ENCODE assay signal across 1 cellular context in the genomic region with DNA sequence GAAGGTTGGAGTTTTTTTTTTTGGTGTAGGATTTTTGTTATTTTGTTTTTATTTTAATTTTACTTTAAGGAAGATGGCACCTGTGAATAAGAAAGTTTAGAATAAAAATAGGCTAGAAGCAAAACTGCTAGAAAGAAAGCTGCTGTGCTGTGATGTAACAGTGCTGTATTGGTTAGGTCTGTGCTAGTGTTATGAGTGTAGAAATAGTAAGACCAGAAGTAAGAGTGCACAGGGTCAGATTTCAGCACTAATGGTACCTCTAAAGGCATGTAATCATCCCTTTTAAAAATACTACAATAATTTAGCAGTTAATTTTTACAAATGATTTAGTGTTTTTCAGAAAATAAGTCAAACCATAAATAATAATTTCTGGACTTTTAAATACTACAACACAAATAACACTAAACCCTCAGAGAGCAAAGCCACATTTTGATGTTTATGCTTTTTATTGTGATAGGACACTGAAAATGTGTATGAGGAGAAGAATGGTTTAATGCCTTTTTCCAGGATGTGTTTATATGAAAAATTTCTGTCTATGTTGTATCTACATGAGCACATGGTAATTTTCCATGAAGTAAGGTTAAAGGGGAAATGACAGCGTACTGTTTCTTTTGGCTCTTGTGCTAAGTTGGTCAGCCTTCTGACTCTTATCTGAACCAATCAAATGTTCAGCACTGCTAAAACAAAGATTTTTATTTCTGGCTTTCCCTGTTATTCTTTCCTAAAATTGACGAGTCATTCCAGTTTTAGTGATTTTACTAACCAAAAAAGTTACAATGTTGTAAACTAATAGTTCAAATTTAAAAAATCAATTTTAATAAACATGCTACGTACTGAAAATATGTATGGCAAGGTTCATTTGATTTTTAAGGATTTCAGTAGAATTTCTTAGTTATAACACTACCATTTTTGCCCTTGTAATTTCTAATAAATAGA.
A peak's percentile ranks its signal among the peaks of the same experiment; 100 is the strongest.
TF ChIP-seq lines count a peak whose summit lies in the region.

No MANE protein-coding gene starts in this region.

TF ChIP-seq in K562, 482 proteins besides CTCF, POLR2A, EP300 and RAD21 (continued from another document and continues in another):
- TF ChIP-seq MGA (IDR thresholded peaks at IDR 0.05) (peak; percentile 50; the same call in 1 of the 2 replicates), CBFA2T3 (IDR thresholded peaks at IDR 0.05) (peak; percentile 58), MNT (conservative IDR thresholded peaks at IDR 0.05) (peak; percentile 38 to 57; a peak in 2 of 4 replicates), XRCC5 (IDR thresholded peaks at IDR 0.05; ENCODE audit: low read depth, low read length) (no peak), PYGO2 (tag; IDR thresholded peaks at IDR 0.05) (no peak), USF2 (CRISPR knock-in tag; IDR thresholded peaks at IDR 0.05) (no peak), TBP (optimal IDR thresholded peaks at IDR 0.05; ENCODE audit: low read depth, low read length) (no peak), SOX6 (IDR thresholded peaks at IDR 0.05) (no peak), CHD4 (IDR thresholded peaks at IDR 0.05; ENCODE audit: insufficient read depth, insufficient replicate concordance, low read depth, low read length, poor library complexity, severe bottlenecking) (no peak), NFE2 (IDR thresholded peaks at IDR 0.05; ENCODE audit: low read depth) (peak; percentile 49; the same call in 1 of the 2 replicates), SIN3B (IDR thresholded peaks at IDR 0.05; ENCODE audit: low read depth) (no peak), TAF1 (IDR thresholded peaks at IDR 0.05; ENCODE audit: control insufficient read depth, extremely low read depth, insufficient read depth, low read length, severe bottlenecking) (no peak), UBTF (IDR thresholded peaks at IDR 0.05; ENCODE audit: borderline replicate concordance in 1 of 2, low read depth in 2 of 2, low read length in 2 of 2) (no peak), TEAD4 (IDR thresholded peaks at IDR 0.05; ENCODE audit: low read length) (peak; percentile 27; the same call in 1 of the 2 replicates), TEAD4 (CRISPR knock-in tag; IDR thresholded peaks at IDR 0.05; ENCODE audit: borderline replicate concordance) (no peak), ZNF717 (CRISPR knock-in tag; IDR thresholded peaks at IDR 0.05) (no peak), ZNF639 (CRISPR knock-in tag; conservative IDR thresholded peaks at IDR 0.05 in 1 of 2, IDR thresholded peaks at IDR 0.05 in 1 of 2) (no peak), ATF1 (CRISPR knock-in tag; IDR thresholded peaks at IDR 0.05) (no peak), ATF1 (tag; IDR thresholded peaks at IDR 0.05) (no peak), SREBF1 (IDR thresholded peaks at IDR 0.05; ENCODE audit: borderline replicate concordance, low read depth, low read length) (no peak), ATF6 (CRISPR knock-in tag; IDR thresholded peaks at IDR 0.05) (no peak), PHF8 (IDR thresholded peaks at IDR 0.05; ENCODE audit: borderline replicate concordance, low read length) (no peak)
- TF ChIP-seq, protein P1, sequence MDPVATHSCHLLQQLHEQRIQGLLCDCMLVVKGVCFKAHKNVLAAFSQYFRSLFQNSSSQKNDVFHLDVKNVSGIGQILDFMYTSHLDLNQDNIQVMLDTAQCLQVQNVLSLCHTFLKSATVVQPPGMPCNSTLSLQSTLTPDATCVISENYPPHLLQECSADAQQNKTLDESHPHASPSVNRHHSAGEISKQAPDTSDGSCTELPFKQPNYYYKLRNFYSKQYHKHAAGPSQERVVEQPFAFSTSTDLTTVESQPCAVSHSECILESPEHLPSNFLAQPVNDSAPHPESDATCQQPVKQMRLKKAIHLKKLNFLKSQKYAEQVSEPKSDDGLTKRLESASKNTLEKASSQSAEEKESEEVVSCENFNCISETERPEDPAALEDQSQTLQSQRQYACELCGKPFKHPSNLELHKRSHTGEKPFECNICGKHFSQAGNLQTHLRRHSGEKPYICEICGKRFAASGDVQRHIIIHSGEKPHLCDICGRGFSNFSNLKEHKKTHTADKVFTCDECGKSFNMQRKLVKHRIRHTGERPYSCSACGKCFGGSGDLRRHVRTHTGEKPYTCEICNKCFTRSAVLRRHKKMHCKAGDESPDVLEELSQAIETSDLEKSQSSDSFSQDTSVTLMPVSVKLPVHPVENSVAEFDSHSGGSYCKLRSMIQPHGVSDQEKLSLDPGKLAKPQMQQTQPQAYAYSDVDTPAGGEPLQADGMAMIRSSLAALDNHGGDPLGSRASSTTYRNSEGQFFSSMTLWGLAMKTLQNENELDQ (CRISPR knock-in tag; IDR thresholded peaks at IDR 0.05; ENCODE audit: borderline replicate concordance): no peak
- TF ChIP-seq, protein P2, sequence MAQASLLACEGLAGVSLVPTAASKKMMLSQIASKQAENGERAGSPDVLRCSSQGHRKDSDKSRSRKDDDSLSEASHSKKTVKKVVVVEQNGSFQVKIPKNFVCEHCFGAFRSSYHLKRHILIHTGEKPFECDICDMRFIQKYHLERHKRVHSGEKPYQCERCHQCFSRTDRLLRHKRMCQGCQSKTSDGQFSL (CRISPR knock-in tag; IDR thresholded peaks at IDR 0.05): no peak
- TF ChIP-seq, protein P2 (tag; IDR thresholded peaks at IDR 0.05): no peak
